Comparison of ENCODE assay signal across 8 cellular contexts in genomic region chr2:232761301-232761907, GRCh38. TPM values are rescaled to one million over a fixed set of nuclear protein-coding genes. Genes with fewer than 3 reads are reported as not detected.
DNase-seq lines count a peak whose midpoint lies in the region; ATAC-seq, FAIRE-seq and TF ChIP-seq lines count a peak whose summit lies in the region.

No MANE protein-coding gene starts in this region.

- DNase-seq in NCI-H1092 treated with DMSO at 0.1 percent for 48 hours (lab: John Stamatoyannopoulos, UW) (peak; percentile 0), NCI-H1092 (lab: John Stamatoyannopoulos, UW) (no peak), HT1080 (ENCODE audit: low read depth) (peak; percentile 27), SW480 (ENCODE audit: low spot score) (peak; percentile 54), H1 (ENCODE audit: low read depth in 1 of 2, low spot score in 2 of 2) (no peak), pancreas (no peak)

- peaks cover 0 to 1% of the 10 kb centered on the region in 2 experiments for H4K20me1 ChIP-seq in H1 (replicated peaks in 1 of 2; ENCODE audit: control insufficient read depth in 1 of 2, insufficient read depth in 2 of 2, low read length in 2 of 2)

- no peak overlapping the region for H3K9ac ChIP-seq in H1 (replicated peaks in 1 of 4; ENCODE audit: extremely low read depth in 1 of 4, low read depth in 3 of 4, low read length in 3 of 4)

- TF ChIP-seq POLR2A in H1 (IDR thresholded peaks at IDR 0.05; ENCODE audit: control extremely low read depth in 1 of 2, low read depth in 2 of 2, low read length in 2 of 2), result no peak

- TF ChIP-seq RAD21 in H1 (IDR thresholded peaks at IDR 0.05 in 1 of 2, conservative IDR thresholded peaks at IDR 0.05 in 1 of 2; ENCODE audit: low read depth in 2 of 2, low read length in 2 of 2), result peak; percentile 35 to 46

- H3K18ac ChIP-seq in H1 (ENCODE audit: extremely low read depth, low read length), result no peak overlapping the region

- H3K79me2 ChIP-seq in H1 (ENCODE audit: control insufficient read depth in 1 of 2, insufficient read depth in 2 of 2, low read length in 2 of 2), result no peaks in the 10 kb centered on the region

- H3K23me2 ChIP-seq in H1 (ENCODE audit: low read depth, low read length), result no peaks in the 10 kb centered on the region

- H3K14ac ChIP-seq in H1 (ENCODE audit: insufficient read length), result no peak overlapping the region

- peak; percentile 60 for FAIRE-seq in H1 (lab: Jason Lieb, UNC)
- FAIRE-seq in pancreas (lab: Jason Lieb, UNC), result peak; percentile 23

- no peak overlapping the region for H3K4me2 ChIP-seq in H1 (ENCODE audit: insufficient read depth in 1 of 2, low read depth in 2 of 2, low read length in 2 of 2)

- H2BK5ac ChIP-seq in H1 (ENCODE audit: low read depth, low read length), result no peak overlapping the region

- no peak for TF ChIP-seq EP300 in H1 (IDR thresholded peaks at IDR 0.05; ENCODE audit: borderline replicate concordance in 1 of 2, low read depth in 2 of 2, low read length in 2 of 2)

- no peak overlapping the region for H2AK5ac ChIP-seq in H1 (ENCODE audit: low read depth, low read length)

- no peak overlapping the region for H4K5ac ChIP-seq in H1 (ENCODE audit: insufficient read length, low read depth, low read length)

- H3K36me3 ChIP-seq in H1 (ENCODE audit: control insufficient read depth in 2 of 4, insufficient read depth in 4 of 4, low read length in 3 of 4) (peaks cover 4 to 33% (median 10%) of the 10 kb centered on the region in 4 experiments; a peak in 7 of 8 replicates), pancreas (peaks cover 0 to 25% (median 4%) of the 10 kb centered on the region in 3 donors)

- no peak overlapping the region for H2AFZ ChIP-seq in H1 (ENCODE audit: low read length)

- H2BK12ac ChIP-seq in H1 (ENCODE audit: low read depth, low read length), result no peak overlapping the region

- no peak overlapping the region for H3K4ac ChIP-seq in H1 (replicated peaks; ENCODE audit: insufficient read length, low read depth, low read length)

- H3K4me1 ChIP-seq in H1 (replicated peaks in 1 of 4; ENCODE audit: control insufficient read depth in 3 of 4, insufficient read depth in 4 of 4, low read length in 3 of 4) (no peaks in the 10 kb centered on the region), pancreas (peaks cover 0 to 3% (median 0%) of the 10 kb centered on the region in 3 donors)

- no peak overlapping the region for H3K27ac ChIP-seq in H1 (ENCODE audit: low read depth, low read length)
- no peak overlapping the region for H3K27ac ChIP-seq in pancreas

- H2BK20ac ChIP-seq in H1 (ENCODE audit: low read length), result no peak overlapping the region

- no peak overlapping the region for H2BK15ac ChIP-seq in H1 (ENCODE audit: low read length)

- H3K27me3 ChIP-seq in H1 (replicated peaks in 1 of 4; ENCODE audit: control insufficient read depth in 3 of 4, extremely low read depth in 1 of 4, insufficient read depth in 3 of 4, low read length in 3 of 4) (no peaks in the 10 kb centered on the region), pancreas (no peaks in the 10 kb centered on the region)

- no peaks in the 10 kb centered on the region; the same call in 1 of the 2 replicates for H3K79me1 ChIP-seq in H1 (ENCODE audit: low read depth, low read length)

- H3K9me3 ChIP-seq in H1 (ENCODE audit: insufficient read depth in 2 of 2, low read depth in 1 of 2, low read length in 1 of 2) (no peaks in the 10 kb centered on the region), pancreas (no peaks in the 10 kb centered on the region)

- ATAC-seq in pancreas (peak in 3 of 4 donors; percentile 73 to 87 (median 80)), GM19463 (IDR thresholded peaks at IDR 0.05; ENCODE audit: unreplicated experiment) (no peak), HG03159 (IDR thresholded peaks at IDR 0.05; ENCODE audit: unreplicated experiment) (no peak)

- CTCF ChIA-PET in H1 (lab: Charles Lee; ENCODE audit: partially characterized antibody), result interaction anchor here (1.6 kb wide), 1 partner anchor 10 kb away, joined by 4 read pairs; no protein-coding TSS in a partner anchor

- POLR2A ChIA-PET in H1 (lab: Charles Lee; ENCODE audit: partially characterized antibody), result no interaction called here

- H4K91ac ChIP-seq in H1 (replicated peaks; ENCODE audit: insufficient read length, low read length), result no peak overlapping the region

- H2BK120ac ChIP-seq in H1 (replicated peaks; ENCODE audit: low read depth, low read length), result no peak overlapping the region

- H3K56ac ChIP-seq in H1 (replicated peaks; ENCODE audit: insufficient read length, low read depth, low read length), result no peak overlapping the region

- H3K4me3 ChIP-seq in H1 (ENCODE audit: extremely low read depth in 1 of 4, insufficient read depth in 2 of 4, low read depth in 3 of 4, low read length in 4 of 4), result no peak overlapping the region
- no peak overlapping the region for H3K4me3 ChIP-seq in pancreas

- TF ChIP-seq CTCF in H1 (IDR thresholded peaks at IDR 0.05; ENCODE audit: control extremely low read depth in 1 of 3, insufficient read depth in 1 of 3, low read depth in 1 of 3, low read length in 3 of 3) (peak in 2 of 3 experiments; percentile 30 to 36; a peak in 2 of 4 replicates), pancreas (IDR thresholded peaks at IDR 0.05) (peak in 3 of 4 donors; percentile 22 to 38 (median 32))

- WGBS in H1 (ENCODE audit: extremely low coverage in 1 of 2, insufficient coverage in 1 of 2, insufficient read length in 1 of 2, insufficient replicate concordance in 2 of 2, low coverage in 1 of 2, low lambda C conversion rate in 2 of 2, missing lambda C conversion rate in 1 of 2), 2 experiments, result 83% methylated on average over 3 of the region's 3 CpGs; no CpG with 5 or more reads in 1 of the 2 experiments
- 42% methylated on average over 3 of the region's 3 CpGs for WGBS in pancreas, 2 donors

- no peak overlapping the region for H4K8ac ChIP-seq in H1 (ENCODE audit: extremely low read depth, insufficient read depth, low read length)

- intact Hi-C loops in pancreas (cut with DNase I), result no loop called here

- H3K23ac ChIP-seq in H1 (ENCODE audit: insufficient read length), result no peak overlapping the region

TF ChIP-seq in H1, 55 proteins besides CTCF, POLR2A, EP300 and RAD21:
- no peak for TF ChIP-seq RNF2 (IDR thresholded peaks at IDR 0.05; ENCODE audit: borderline replicate concordance, low read depth, low read length, missing control alignments, poor library complexity, severe bottlenecking)
- no peak for TF ChIP-seq KDM1A (IDR thresholded peaks at IDR 0.05; ENCODE audit: borderline replicate concordance, low read length)
- no peak for TF ChIP-seq RBBP5 (IDR thresholded peaks at IDR 0.05; ENCODE audit: borderline replicate concordance, low read depth, low read length)
- TF ChIP-seq SIX5 (IDR thresholded peaks at IDR 0.05; ENCODE audit: low read depth, low read length), result no peak
- TF ChIP-seq FOSL1 (IDR thresholded peaks at IDR 0.05; ENCODE audit: insufficient read depth, low read depth, low read length), result no peak
- no peak for TF ChIP-seq CHD2 (IDR thresholded peaks at IDR 0.05; ENCODE audit: low read length)
- TF ChIP-seq TCF12 (IDR thresholded peaks at IDR 0.05; ENCODE audit: low read depth, low read length), result no peak
- no peak for TF ChIP-seq YY1 (IDR thresholded peaks at IDR 0.05; ENCODE audit: low read depth, low read length)
- TF ChIP-seq BCL11A (IDR thresholded peaks at IDR 0.05; ENCODE audit: low read depth in 2 of 2, low read length in 2 of 2), result no peak
- no peak for TF ChIP-seq KDM5A (IDR thresholded peaks at IDR 0.05; ENCODE audit: low read length)
- no peak for TF ChIP-seq SIN3A (conservative IDR thresholded peaks at IDR 0.05 in 1 of 2, IDR thresholded peaks at IDR 0.05 in 1 of 2; ENCODE audit: low read depth in 1 of 2, low read length in 2 of 2)
- no peak for TF ChIP-seq CHD1 (IDR thresholded peaks at IDR 0.05; ENCODE audit: low read depth, low read length)
- TF ChIP-seq GTF2F1 (IDR thresholded peaks at IDR 0.05; ENCODE audit: borderline replicate concordance, low read depth, low read length), result no peak
- no peak for TF ChIP-seq SP2 (IDR thresholded peaks at IDR 0.05; ENCODE audit: low read length)
- TF ChIP-seq NRF1 (IDR thresholded peaks at IDR 0.05; ENCODE audit: low read depth, low read length), result no peak
- no peak for TF ChIP-seq SAP30 (IDR thresholded peaks at IDR 0.05; ENCODE audit: insufficient read depth, insufficient replicate concordance, low read length)
- TF ChIP-seq BACH1 (IDR thresholded peaks at IDR 0.05; ENCODE audit: low read length), result no peak
- no peak for TF ChIP-seq CBX5 (IDR thresholded peaks at IDR 0.05; ENCODE audit: low read depth, low read length)
- TF ChIP-seq CTBP2 (IDR thresholded peaks at IDR 0.05; ENCODE audit: borderline replicate concordance, insufficient read depth, insufficient read length, low read length), result no peak
- TF ChIP-seq POU5F1 (IDR thresholded peaks at IDR 0.05; ENCODE audit: low read depth, low read length), result no peak

RNA-seq across cellular contexts. Expression of gene KCNJ13, which starts 15.0 kb away (rescaled TPM):
- total RNA-seq in HT1080 (2014; rRNA removed; shearing (Covaris generic)), result not detected in 2 replicates
- polyA plus RNA-seq in HT1080 (2015; cell fraction: cytosol; rRNA removed), result not detected in 2 replicates
- not detected in 2 replicates for polyA plus RNA-seq in HT1080 (2015; cell fraction: nucleus; rRNA removed)
- not detected in 2 replicates for total RNA-seq in H1 (2021; fragmentation: NEBNext Ultra II Directional; extraction: Animal tissue kit (Norgen Biotek cat#: 25700))
- not detected in 2 replicates for polyA plus RNA-seq in H1 (2011; rRNA removed)
- polyA plus RNA-seq in H1 (2011; cell fraction: cytosol; rRNA removed), result not detected
- polyA plus RNA-seq in H1 (2011; cell fraction: nucleus; rRNA removed), result not detected
- 0.18 TPM in 1 of 4 replicates, not detected in the others for polyA plus RNA-seq in H1 (2012, experiment 1 of 2)
- not detected for polyA plus RNA-seq in H1 (2012, experiment 2 of 2)
- not detected for polyA plus RNA-seq in H1 (2013, experiment 1 of 2)
- polyA plus RNA-seq in H1 (2013, experiment 2 of 2), result not detected
- polyA minus RNA-seq in H1 (2011; rRNA and poly(A)+ RNA removed), result not detected in 2 replicates
- not detected for polyA minus RNA-seq in H1 (2011; cell fraction: cytosol; rRNA and poly(A)+ RNA removed)
- polyA minus RNA-seq in H1 (2011; cell fraction: nucleus; rRNA and poly(A)+ RNA removed), result not detected
- under 1 TPM in 1 of 6 donors, not detected in 5; 0.37 TPM for total RNA-seq in pancreas
- polyA plus RNA-seq in pancreas, result not detected

Comparison
In these comparisons a context has a peak if more than half of its experiments do, and no peak if none do; other contexts are left out.
1. DNase-seq: peak in NCI-H1092 treated with DMSO at 0.1 percent for 48 hours (single experiment), HT1080 (single experiment) and SW480 (single experiment); none in NCI-H1092 (single experiment), H1 (0 of 2) and pancreas (0 of 6).
2. ATAC-seq: peak in pancreas (3 of 4); none in GM19463 (single experiment) and HG03159 (single experiment).